ENCODE assay signal across 1 cellular context in the genomic region with DNA sequence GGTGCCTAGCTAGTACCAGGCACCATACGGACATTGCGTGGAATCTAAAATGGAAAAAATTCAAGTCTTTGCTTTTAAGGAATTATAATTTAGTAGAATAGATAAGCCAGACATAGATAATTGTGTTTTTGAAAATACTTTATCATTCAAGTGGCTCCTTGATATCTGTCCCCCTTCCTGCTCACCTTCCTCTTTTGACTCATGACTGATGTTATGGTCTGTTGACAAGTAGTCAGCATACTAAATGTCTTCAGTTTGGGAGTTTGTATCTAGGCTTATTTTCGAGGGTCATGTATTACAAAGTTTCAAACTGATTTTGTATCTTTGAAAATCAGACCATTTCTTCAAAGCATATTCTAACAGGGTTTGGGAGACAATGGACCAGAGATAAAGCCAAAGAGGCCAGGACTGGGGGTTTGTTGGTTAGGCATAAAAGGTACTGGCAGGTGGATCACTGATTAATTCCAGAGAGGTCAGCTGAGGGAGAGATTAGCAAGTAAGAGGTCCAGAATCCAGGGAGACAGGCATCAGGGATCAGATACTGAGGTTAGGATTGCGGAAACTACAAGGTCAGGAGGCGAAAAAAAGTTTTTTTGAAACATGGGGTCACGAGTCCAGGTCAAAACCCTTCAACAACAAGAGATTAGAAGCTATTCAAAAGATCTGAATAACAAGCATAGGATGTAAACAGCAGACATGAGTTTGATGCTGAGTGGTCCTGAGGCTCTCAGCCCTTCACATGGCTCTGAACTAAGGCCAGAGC.
TF ChIP-seq lines count a peak whose summit lies in the region.

No MANE protein-coding gene starts in this region.

TF ChIP-seq in HepG2, 621 proteins besides CTCF, POLR2A, EP300 and RAD21 (continued from another document and continues in another):
- TF ChIP-seq, protein P1, sequence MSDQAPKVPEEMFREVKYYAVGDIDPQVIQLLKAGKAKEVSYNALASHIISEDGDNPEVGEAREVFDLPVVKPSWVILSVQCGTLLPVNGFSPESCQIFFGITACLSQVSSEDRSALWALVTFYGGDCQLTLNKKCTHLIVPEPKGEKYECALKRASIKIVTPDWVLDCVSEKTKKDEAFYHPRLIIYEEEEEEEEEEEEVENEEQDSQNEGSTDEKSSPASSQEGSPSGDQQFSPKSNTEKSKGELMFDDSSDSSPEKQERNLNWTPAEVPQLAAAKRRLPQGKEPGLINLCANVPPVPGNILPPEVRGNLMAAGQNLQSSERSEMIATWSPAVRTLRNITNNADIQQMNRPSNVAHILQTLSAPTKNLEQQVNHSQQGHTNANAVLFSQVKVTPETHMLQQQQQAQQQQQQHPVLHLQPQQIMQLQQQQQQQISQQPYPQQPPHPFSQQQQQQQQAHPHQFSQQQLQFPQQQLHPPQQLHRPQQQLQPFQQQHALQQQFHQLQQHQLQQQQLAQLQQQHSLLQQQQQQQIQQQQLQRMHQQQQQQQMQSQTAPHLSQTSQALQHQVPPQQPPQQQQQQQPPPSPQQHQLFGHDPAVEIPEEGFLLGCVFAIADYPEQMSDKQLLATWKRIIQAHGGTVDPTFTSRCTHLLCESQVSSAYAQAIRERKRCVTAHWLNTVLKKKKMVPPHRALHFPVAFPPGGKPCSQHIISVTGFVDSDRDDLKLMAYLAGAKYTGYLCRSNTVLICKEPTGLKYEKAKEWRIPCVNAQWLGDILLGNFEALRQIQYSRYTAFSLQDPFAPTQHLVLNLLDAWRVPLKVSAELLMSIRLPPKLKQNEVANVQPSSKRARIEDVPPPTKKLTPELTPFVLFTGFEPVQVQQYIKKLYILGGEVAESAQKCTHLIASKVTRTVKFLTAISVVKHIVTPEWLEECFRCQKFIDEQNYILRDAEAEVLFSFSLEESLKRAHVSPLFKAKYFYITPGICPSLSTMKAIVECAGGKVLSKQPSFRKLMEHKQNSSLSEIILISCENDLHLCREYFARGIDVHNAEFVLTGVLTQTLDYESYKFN (CRISPR knock-in tag; conservative IDR thresholded peaks at IDR 0.05): peak; percentile 96
- TF ChIP-seq RFXAP (CRISPR knock-in tag; IDR thresholded peaks at IDR 0.05; ENCODE audit: borderline replicate concordance) (peak; percentile 69), KLF15 (CRISPR knock-in tag; IDR thresholded peaks at IDR 0.05; ENCODE audit: borderline replicate concordance) (no peak), DR1 (CRISPR knock-in tag; IDR thresholded peaks at IDR 0.05) (no peak), TCF7L2 (IDR thresholded peaks at IDR 0.05; ENCODE audit: low read depth, low read length) (peak; percentile 33; the same call in 1 of the 2 replicates), ZNF878 (CRISPR knock-in tag; IDR thresholded peaks at IDR 0.05) (peak; percentile 64; the same call in 1 of the 2 replicates), HNF4G (IDR thresholded peaks at IDR 0.05; ENCODE audit: borderline replicate concordance, low read depth, low read length) (peak; percentile 87), HNF4G (CRISPR knock-in tag; IDR thresholded peaks at IDR 0.05; ENCODE audit: borderline replicate concordance, low read depth) (peak; percentile 75; the same call in 1 of the 2 replicates), REL (CRISPR knock-in tag; conservative IDR thresholded peaks at IDR 0.05) (no peak), ZNF891 (CRISPR knock-in tag; IDR thresholded peaks at IDR 0.05) (no peak), PRPF4 (IDR thresholded peaks at IDR 0.05; ENCODE audit: low read depth, low read length, poor library complexity, severe bottlenecking) (no peak), RBFOX2 (IDR thresholded peaks at IDR 0.05; ENCODE audit: low read depth, low read length) (0 out of 2 replicates have a peak, but pooled peaks have one; percentile 19), ZNF263 (CRISPR knock-in tag; IDR thresholded peaks at IDR 0.05) (no peak), ZNF30 (CRISPR knock-in tag; IDR thresholded peaks at IDR 0.05) (no peak), NCOR1 (IDR thresholded peaks at IDR 0.05; ENCODE audit: borderline replicate concordance, low read length) (peak; percentile 95), ZNF264 (CRISPR knock-in tag; IDR thresholded peaks at IDR 0.05) (0 out of 2 replicates have a peak, but pooled peaks have one; percentile 57), MED13 (CRISPR knock-in tag; IDR thresholded peaks at IDR 0.05) (peak; percentile 94; the same call in 1 of the 2 replicates), HMGA1 (CRISPR knock-in tag; conservative IDR thresholded peaks at IDR 0.05) (no peak), PITX1 (CRISPR knock-in tag; IDR thresholded peaks at IDR 0.05) (peak; percentile 99)
- TF ChIP-seq, protein P2, sequence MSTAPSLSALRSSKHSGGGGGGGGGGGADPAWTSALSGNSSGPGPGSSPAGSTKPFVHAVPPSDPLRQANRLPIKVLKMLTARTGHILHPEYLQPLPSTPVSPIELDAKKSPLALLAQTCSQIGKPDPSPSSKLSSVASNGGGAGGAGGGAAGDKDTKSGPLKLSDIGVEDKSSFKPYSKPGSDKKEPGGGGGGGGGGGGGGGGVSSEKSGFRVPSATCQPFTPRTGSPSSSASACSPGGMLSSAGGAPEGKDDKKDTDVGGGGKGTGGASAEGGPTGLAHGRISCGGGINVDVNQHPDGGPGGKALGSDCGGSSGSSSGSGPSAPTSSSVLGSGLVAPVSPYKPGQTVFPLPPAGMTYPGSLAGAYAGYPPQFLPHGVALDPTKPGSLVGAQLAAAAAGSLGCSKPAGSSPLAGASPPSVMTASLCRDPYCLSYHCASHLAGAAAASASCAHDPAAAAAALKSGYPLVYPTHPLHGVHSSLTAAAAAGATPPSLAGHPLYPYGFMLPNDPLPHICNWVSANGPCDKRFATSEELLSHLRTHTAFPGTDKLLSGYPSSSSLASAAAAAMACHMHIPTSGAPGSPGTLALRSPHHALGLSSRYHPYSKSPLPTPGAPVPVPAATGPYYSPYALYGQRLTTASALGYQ (CRISPR knock-in tag; IDR thresholded peaks at IDR 0.05): peak; percentile 96
- TF ChIP-seq, protein P3, sequence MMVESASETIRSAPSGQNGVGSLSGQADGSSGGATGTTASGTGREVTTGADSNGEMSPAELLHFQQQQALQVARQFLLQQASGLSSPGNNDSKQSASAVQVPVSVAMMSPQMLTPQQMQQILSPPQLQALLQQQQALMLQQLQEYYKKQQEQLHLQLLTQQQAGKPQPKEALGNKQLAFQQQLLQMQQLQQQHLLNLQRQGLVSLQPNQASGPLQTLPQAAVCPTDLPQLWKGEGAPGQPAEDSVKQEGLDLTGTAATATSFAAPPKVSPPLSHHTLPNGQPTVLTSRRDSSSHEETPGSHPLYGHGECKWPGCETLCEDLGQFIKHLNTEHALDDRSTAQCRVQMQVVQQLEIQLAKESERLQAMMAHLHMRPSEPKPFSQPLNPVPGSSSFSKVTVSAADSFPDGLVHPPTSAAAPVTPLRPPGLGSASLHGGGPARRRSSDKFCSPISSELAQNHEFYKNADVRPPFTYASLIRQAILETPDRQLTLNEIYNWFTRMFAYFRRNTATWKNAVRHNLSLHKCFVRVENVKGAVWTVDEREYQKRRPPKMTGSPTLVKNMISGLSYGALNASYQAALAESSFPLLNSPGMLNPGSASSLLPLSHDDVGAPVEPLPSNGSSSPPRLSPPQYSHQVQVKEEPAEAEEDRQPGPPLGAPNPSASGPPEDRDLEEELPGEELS (CRISPR knock-in tag; IDR thresholded peaks at IDR 0.05): peak; percentile 99
- TF ChIP-seq, protein P4, sequence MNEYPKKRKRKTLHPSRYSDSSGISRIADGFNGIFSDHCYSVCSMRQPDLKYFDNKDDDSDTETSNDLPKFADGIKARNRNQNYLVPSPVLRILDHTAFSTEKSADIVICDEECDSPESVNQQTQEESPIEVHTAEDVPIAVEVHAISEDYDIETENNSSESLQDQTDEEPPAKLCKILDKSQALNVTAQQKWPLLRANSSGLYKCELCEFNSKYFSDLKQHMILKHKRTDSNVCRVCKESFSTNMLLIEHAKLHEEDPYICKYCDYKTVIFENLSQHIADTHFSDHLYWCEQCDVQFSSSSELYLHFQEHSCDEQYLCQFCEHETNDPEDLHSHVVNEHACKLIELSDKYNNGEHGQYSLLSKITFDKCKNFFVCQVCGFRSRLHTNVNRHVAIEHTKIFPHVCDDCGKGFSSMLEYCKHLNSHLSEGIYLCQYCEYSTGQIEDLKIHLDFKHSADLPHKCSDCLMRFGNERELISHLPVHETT (CRISPR knock-in tag; conservative IDR thresholded peaks at IDR 0.05): peak; percentile 75; the same call in 1 of the 2 replicates
- TF ChIP-seq, protein P5, sequence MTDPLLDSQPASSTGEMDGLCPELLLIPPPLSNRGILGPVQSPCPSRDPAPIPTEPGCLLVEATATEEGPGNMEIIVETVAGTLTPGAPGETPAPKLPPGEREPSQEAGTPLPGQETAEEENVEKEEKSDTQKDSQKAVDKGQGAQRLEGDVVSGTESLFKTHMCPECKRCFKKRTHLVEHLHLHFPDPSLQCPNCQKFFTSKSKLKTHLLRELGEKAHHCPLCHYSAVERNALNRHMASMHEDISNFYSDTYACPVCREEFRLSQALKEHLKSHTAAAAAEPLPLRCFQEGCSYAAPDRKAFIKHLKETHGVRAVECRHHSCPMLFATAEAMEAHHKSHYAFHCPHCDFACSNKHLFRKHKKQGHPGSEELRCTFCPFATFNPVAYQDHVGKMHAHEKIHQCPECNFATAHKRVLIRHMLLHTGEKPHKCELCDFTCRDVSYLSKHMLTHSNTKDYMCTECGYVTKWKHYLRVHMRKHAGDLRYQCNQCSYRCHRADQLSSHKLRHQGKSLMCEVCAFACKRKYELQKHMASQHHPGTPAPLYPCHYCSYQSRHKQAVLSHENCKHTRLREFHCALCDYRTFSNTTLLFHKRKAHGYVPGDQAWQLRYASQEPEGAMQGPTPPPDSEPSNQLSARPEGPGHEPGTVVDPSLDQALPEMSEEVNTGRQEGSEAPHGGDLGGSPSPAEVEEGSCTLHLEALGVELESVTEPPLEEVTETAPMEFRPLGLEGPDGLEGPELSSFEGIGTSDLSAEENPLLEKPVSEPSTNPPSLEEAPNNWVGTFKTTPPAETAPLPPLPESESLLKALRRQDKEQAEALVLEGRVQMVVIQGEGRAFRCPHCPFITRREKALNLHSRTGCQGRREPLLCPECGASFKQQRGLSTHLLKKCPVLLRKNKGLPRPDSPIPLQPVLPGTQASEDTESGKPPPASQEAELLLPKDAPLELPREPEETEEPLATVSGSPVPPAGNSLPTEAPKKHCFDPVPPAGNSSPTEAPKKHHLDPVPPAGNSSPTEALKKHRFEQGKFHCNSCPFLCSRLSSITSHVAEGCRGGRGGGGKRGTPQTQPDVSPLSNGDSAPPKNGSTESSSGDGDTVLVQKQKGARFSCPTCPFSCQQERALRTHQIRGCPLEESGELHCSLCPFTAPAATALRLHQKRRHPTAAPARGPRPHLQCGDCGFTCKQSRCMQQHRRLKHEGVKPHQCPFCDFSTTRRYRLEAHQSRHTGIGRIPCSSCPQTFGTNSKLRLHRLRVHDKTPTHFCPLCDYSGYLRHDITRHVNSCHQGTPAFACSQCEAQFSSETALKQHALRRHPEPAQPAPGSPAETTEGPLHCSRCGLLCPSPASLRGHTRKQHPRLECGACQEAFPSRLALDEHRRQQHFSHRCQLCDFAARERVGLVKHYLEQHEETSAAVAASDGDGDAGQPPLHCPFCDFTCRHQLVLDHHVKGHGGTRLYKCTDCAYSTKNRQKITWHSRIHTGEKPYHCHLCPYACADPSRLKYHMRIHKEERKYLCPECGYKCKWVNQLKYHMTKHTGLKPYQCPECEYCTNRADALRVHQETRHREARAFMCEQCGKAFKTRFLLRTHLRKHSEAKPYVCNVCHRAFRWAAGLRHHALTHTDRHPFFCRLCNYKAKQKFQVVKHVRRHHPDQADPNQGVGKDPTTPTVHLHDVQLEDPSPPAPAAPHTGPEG (CRISPR knock-in tag; IDR thresholded peaks at IDR 0.05): peak; percentile 45
- TF ChIP-seq, protein P6, sequence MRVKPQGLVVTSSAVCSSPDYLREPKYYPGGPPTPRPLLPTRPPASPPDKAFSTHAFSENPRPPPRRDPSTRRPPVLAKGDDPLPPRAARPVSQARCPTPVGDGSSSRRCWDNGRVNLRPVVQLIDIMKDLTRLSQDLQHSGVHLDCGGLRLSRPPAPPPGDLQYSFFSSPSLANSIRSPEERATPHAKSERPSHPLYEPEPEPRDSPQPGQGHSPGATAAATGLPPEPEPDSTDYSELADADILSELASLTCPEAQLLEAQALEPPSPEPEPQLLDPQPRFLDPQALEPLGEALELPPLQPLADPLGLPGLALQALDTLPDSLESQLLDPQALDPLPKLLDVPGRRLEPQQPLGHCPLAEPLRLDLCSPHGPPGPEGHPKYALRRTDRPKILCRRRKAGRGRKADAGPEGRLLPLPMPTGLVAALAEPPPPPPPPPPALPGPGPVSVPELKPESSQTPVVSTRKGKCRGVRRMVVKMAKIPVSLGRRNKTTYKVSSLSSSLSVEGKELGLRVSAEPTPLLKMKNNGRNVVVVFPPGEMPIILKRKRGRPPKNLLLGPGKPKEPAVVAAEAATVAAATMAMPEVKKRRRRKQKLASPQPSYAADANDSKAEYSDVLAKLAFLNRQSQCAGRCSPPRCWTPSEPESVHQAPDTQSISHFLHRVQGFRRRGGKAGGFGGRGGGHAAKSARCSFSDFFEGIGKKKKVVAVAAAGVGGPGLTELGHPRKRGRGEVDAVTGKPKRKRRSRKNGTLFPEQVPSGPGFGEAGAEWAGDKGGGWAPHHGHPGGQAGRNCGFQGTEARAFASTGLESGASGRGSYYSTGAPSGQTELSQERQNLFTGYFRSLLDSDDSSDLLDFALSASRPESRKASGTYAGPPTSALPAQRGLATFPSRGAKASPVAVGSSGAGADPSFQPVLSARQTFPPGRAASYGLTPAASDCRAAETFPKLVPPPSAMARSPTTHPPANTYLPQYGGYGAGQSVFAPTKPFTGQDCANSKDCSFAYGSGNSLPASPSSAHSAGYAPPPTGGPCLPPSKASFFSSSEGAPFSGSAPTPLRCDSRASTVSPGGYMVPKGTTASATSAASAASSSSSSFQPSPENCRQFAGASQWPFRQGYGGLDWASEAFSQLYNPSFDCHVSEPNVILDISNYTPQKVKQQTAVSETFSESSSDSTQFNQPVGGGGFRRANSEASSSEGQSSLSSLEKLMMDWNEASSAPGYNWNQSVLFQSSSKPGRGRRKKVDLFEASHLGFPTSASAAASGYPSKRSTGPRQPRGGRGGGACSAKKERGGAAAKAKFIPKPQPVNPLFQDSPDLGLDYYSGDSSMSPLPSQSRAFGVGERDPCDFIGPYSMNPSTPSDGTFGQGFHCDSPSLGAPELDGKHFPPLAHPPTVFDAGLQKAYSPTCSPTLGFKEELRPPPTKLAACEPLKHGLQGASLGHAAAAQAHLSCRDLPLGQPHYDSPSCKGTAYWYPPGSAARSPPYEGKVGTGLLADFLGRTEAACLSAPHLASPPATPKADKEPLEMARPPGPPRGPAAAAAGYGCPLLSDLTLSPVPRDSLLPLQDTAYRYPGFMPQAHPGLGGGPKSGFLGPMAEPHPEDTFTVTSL (CRISPR knock-in tag; IDR thresholded peaks at IDR 0.05; ENCODE audit: borderline replicate concordance): peak; percentile 90; the same call in 1 of the 2 replicates
- TF ChIP-seq, protein P7, sequence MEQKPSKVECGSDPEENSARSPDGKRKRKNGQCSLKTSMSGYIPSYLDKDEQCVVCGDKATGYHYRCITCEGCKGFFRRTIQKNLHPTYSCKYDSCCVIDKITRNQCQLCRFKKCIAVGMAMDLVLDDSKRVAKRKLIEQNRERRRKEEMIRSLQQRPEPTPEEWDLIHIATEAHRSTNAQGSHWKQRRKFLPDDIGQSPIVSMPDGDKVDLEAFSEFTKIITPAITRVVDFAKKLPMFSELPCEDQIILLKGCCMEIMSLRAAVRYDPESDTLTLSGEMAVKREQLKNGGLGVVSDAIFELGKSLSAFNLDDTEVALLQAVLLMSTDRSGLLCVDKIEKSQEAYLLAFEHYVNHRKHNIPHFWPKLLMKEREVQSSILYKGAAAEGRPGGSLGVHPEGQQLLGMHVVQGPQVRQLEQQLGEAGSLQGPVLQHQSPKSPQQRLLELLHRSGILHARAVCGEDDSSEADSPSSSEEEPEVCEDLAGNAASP (CRISPR knock-in tag; IDR thresholded peaks at IDR 0.05; ENCODE audit: borderline replicate concordance): peak; percentile 97
